In the genomic region with DNA sequence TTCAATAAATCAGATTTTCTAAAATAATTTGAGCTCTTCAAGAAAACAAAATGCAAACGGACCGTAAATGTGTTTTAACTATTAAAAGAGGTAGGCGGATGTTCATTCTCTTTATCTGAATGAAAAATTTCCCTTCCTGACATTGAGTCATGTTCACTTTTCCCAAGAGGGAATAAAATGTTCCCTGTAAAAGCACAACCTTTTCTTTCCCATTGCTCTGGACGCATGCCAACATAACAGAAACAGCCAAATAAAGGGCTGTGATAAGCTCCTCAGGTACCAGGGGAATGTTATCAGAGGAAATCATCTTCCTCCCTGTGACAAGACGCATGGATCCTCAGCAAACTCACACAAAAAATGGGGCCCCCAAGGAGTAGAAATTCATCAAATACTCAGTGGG, we compare ENCODE assay signal across 19 cellular contexts.
DNase-seq lines count a peak whose midpoint lies in the region; ATAC-seq and TF ChIP-seq lines count a peak whose summit lies in the region.
"Had no signal": no experiment of that assay in that cellular context is flagged by ENCODE, and none has a peak within 500 bp of the region (broad histone marks: within the 10 kb centered on the region; RNA-seq: fewer than 3 reads in every experiment).

No MANE protein-coding gene starts in this region.

- H3K9me3 ChIP-seq in left ventricle myocardium inferior (replicated peaks) (no peaks in the 10 kb centered on the region), thyroid gland (no peaks in the 10 kb centered on the region)
- no peaks in the 10 kb centered on the region for H3K9me3 ChIP-seq in CD8-positive, alpha-beta T cell (ENCODE audit: low read length)
- H3K9me3 ChIP-seq: colonic mucosa, ovary had no signal

- POLR2A ChIA-PET in CD8-positive, alpha-beta T cell (lab: Charles Lee), result no interaction called here

- H3K9me3 Mint-ChIP-seq in CD8-positive, alpha-beta T cell, result no peaks in the 10 kb centered on the region
- H3K9me3 Mint-ChIP-seq: stimulated activated memory B cell treated with anti-CD40 and anti-IgM and Interleukin-4, amounts not matched to agents 10 μg/mL and 1 μg/mL and 100 μg/mL, for 72 hours had no signal

- H3K4me1 ChIP-seq in left ventricle myocardium inferior (peaks cover 29% of the 10 kb centered on the region), thyroid gland (peaks cover 4 to 5% of the 10 kb centered on the region in 2 donors)
- H3K4me1 ChIP-seq in CD8-positive, alpha-beta T cell (ENCODE audit: insufficient read depth, low read length), result no peaks in the 10 kb centered on the region
- H3K4me1 ChIP-seq: colonic mucosa had no signal

- H3K4me3 ChIP-seq in left ventricle myocardium inferior, result no peak overlapping the region
- H3K4me3 ChIP-seq in thyroid gland (replicated peaks in 1 of 3), result no peak overlapping the region
- no peak overlapping the region for H3K4me3 ChIP-seq in CD8-positive, alpha-beta T cell (ENCODE audit: low read depth, low read length)
- H3K4me3 ChIP-seq: colonic mucosa, ovary, smooth muscle cell had no signal

- TF ChIP-seq CTCF in left ventricle myocardium inferior (IDR thresholded peaks at IDR 0.05; ENCODE audit: borderline replicate concordance), result no peak
- no peak for TF ChIP-seq CTCF in thyroid gland (IDR thresholded peaks at IDR 0.05)
- no peak for TF ChIP-seq CTCF in CD8-positive, alpha-beta T cell (IDR thresholded peaks at IDR 0.05)

- no peak overlapping the region for H3K27ac Mint-ChIP-seq in CD8-positive, alpha-beta T cell
- H3K27ac Mint-ChIP-seq: stimulated activated memory B cell treated with anti-CD40 and anti-IgM and Interleukin-4, amounts not matched to agents 10 μg/mL and 1 μg/mL and 100 μg/mL, for 72 hours had no signal

- H3K27me3 ChIP-seq in left ventricle myocardium inferior (ENCODE audit: low read depth), result no peaks in the 10 kb centered on the region
- no peaks in the 10 kb centered on the region for H3K27me3 ChIP-seq in thyroid gland
- H3K27me3 ChIP-seq in CD8-positive, alpha-beta T cell (ENCODE audit: insufficient read depth, low read length), result no peaks in the 10 kb centered on the region
- H3K27me3 ChIP-seq: colonic mucosa, ovary had no signal

- WGBS in thyroid gland, 2 donors, result 31 to 33% methylated on average over 5 of the region's 5 CpGs

- H3K27me3 Mint-ChIP-seq in CD8-positive, alpha-beta T cell (ENCODE audit: low read depth), result no peaks in the 10 kb centered on the region
- H3K27me3 Mint-ChIP-seq: stimulated activated memory B cell treated with anti-CD40 and anti-IgM and Interleukin-4, amounts not matched to agents 10 μg/mL and 1 μg/mL and 100 μg/mL, for 72 hours had no signal

- H3K4me1 Mint-ChIP-seq in CD8-positive, alpha-beta T cell (ENCODE audit: low read depth), result no peaks in the 10 kb centered on the region
- H3K4me1 Mint-ChIP-seq: stimulated activated memory B cell treated with anti-CD40 and anti-IgM and Interleukin-4, amounts not matched to agents 10 μg/mL and 1 μg/mL and 100 μg/mL, for 72 hours had no signal

- no peak overlapping the region for H3K4me3 Mint-ChIP-seq in CD8-positive, alpha-beta T cell
- H3K4me3 Mint-ChIP-seq: stimulated activated memory B cell treated with anti-CD40 and anti-IgM and Interleukin-4, amounts not matched to agents 10 μg/mL and 1 μg/mL and 100 μg/mL, for 72 hours had no signal

- TF ChIP-seq POLR2A in thyroid gland (IDR thresholded peaks at IDR 0.05), result no peak

- intact Hi-C loops in Right ventricle myocardium superior (cut with DNase I) (no loop called here), left ventricle myocardium inferior (cut with micrococcal nuclease) (no loop called here), thyroid gland (cut with DNase I) (no loop called here), posterior vena cava (cut with DNase I) (no loop called here)
- intact Hi-C loops in CD8-positive, alpha-beta T cell (cut with DNase I, micrococcal nuclease), result no loop called here

- CTCF ChIA-PET in CD8-positive, alpha-beta T cell (lab: Charles Lee), result no interaction called here

- H3K36me3 ChIP-seq in left ventricle myocardium inferior (no peaks in the 10 kb centered on the region), thyroid gland (no peaks in the 10 kb centered on the region)
- H3K36me3 ChIP-seq in CD8-positive, alpha-beta T cell (ENCODE audit: insufficient read depth, low read length), result no peaks in the 10 kb centered on the region
- H3K36me3 ChIP-seq: colonic mucosa, ovary had no signal

- no peak for DNase-seq in Right ventricle myocardium superior
- DNase-seq in left ventricle myocardium inferior, result no peak
- peak; percentile 45 for DNase-seq in NCI-H345 treated with DMSO at 0.1 percent for 48 hours (lab: John Stamatoyannopoulos, UW; ENCODE audit: unreplicated experiment)
- peak; percentile 65 to 89 for DNase-seq in dermis microvascular lymphatic vessel endothelial cell (ENCODE audit: low read depth in 2 of 2)
- peak; percentile 35 to 40 for DNase-seq in thyroid gland
- DNase-seq in CD8-positive, alpha-beta T cell, result no peak
- DNase-seq in posterior vena cava (ENCODE audit: low spot score), result no peak
- no peak for DNase-seq in kidney glomerular epithelial cell (lab: John Stamatoyannopoulos, UW)
- DNase-seq: activated CD8-positive, alpha-beta memory T cell treated with anti-CD3 and anti-CD28 coated beads for 24 hours; amniotic stem cell; colonic mucosa; kidney; MV-4-11; NCI-H446 treated with DMSO at 0.1 percent for 48 hours; ovary had no signal

- peak; percentile 38 for ATAC-seq in Right ventricle myocardium superior (ENCODE audit: poor library complexity)
- no peak for ATAC-seq in CD8-positive, alpha-beta T cell
- ATAC-seq: HCT116; stimulated activated memory B cell treated with anti-CD40 and anti-IgM and Interleukin-4, amounts not matched to agents 10 μg/mL and 1 μg/mL and 100 μg/mL, for 72 hours had no signal

- no peak overlapping the region for H3K27ac ChIP-seq in left ventricle myocardium inferior (replicated peaks)
- H3K27ac ChIP-seq in thyroid gland, result no peak overlapping the region
- no peak overlapping the region for H3K27ac ChIP-seq in CD8-positive, alpha-beta T cell (ENCODE audit: low read depth, low read length)
- H3K27ac ChIP-seq: colonic mucosa, epithelial cell of prostate, ovary had no signal

- H3K36me3 Mint-ChIP-seq in CD8-positive, alpha-beta T cell, result no peaks in the 10 kb centered on the region
- H3K36me3 Mint-ChIP-seq: stimulated activated memory B cell treated with anti-CD40 and anti-IgM and Interleukin-4, amounts not matched to agents 10 μg/mL and 1 μg/mL and 100 μg/mL, for 72 hours had no signal

Comparison
In these comparisons a context has a peak if more than half of its experiments do, and no peak if none do; other contexts are left out.
1. DNase-seq: peak in NCI-H345 treated with DMSO at 0.1 percent for 48 hours (single experiment), dermis microvascular lymphatic vessel endothelial cell (2 of 2) and thyroid gland (2 of 2); none in Right ventricle myocardium superior (single experiment), left ventricle myocardium inferior (single experiment), CD8-positive, alpha-beta T cell (0 of 7), posterior vena cava (single experiment) and kidney glomerular epithelial cell (single experiment).